ENCODE assay signal across 8 cellular contexts in genomic region chr22:17120281-17120680, GRCh38. TPM values are rescaled to one million over a fixed set of nuclear protein-coding genes. Genes with fewer than 3 reads are reported as not detected.
DNase-seq lines count a peak whose midpoint lies in the region; ATAC-seq and TF ChIP-seq lines count a peak whose summit lies in the region.

No MANE protein-coding gene starts in this region.

- DNase-seq in ELF-1 (ENCODE audit: low read depth, low spot score): peak; percentile 85
- DNase-seq in RKO (ENCODE audit: low spot score): peak; percentile 9
- DNase-seq in activated naive CD4-positive, alpha-beta T cell treated with anti-CD3 and anti-CD28 coated beads, Interleukin-2, amount 50 U/mL, for 16 hours: peak; percentile 60
- peak; percentile 85 for DNase-seq in hepatocyte (ENCODE audit: low spot score)
- DNase-seq in spleen: peak; percentile 89
- DNase-seq in NCI-H748 treated with DMSO at 0.1 percent for 48 hours (lab: John Stamatoyannopoulos, UW): no peak
- no peak for DNase-seq in putamen (ENCODE audit: low spot score)

- H3K27me3 ChIP-seq in hepatocyte (peaks cover 30% of the 10 kb centered on the region), spleen (replicated peaks in 1 of 7) (peaks cover 0 to 58% (median 34%) of the 10 kb centered on the region in 7 donors)

- WGBS in hepatocyte (ENCODE audit: low lambda C conversion rate, missing lambda C conversion rate): 1% methylated on average over 34 of the region's 45 CpGs
- 0 to 12% (median 5%) methylated on average over 17 to 44 of the region's 45 CpGs; no CpG with 5 or more reads in 1 of the 5 donors for WGBS in spleen, 5 donors

- no peak for TF ChIP-seq POLR2A in spleen (IDR thresholded peaks at IDR 0.05)

- no peaks in the 10 kb centered on the region for H3K9me2 ChIP-seq in hepatocyte (replicated peaks; ENCODE audit: insufficient read depth)

- H4K20me1 ChIP-seq in hepatocyte (ENCODE audit: insufficient read depth, poor library complexity, severe bottlenecking): no peaks in the 10 kb centered on the region

- H3K27ac ChIP-seq in hepatocyte (no peak overlapping the region), spleen (no peak overlapping the region)

- H3K9me3 ChIP-seq in hepatocyte (ENCODE audit: low read depth) (no peaks in the 10 kb centered on the region), spleen (no peaks in the 10 kb centered on the region)

- H2AFZ ChIP-seq in hepatocyte: no peak overlapping the region

- no peaks in the 10 kb centered on the region for H3K4me1 ChIP-seq in hepatocyte (ENCODE audit: insufficient read depth)
- peaks cover 19 to 66% (median 56%) of the 10 kb centered on the region in 6 donors for H3K4me1 ChIP-seq in spleen

- H3K4me3 ChIP-seq in hepatocyte (no peak overlapping the region), spleen (peak overlapping the region in 5 of 8 donors; percentile 19 to 65 (median 64))

- TF ChIP-seq CTCF in hepatocyte (IDR thresholded peaks at IDR 0.05; ENCODE audit: poor library complexity) (no peak), spleen (IDR thresholded peaks at IDR 0.05 in 8 of 11, conservative IDR thresholded peaks at IDR 0.05 in 3 of 11) (no peak)

- no peak for ATAC-seq in GM19455 (IDR thresholded peaks at IDR 0.05; ENCODE audit: unreplicated experiment)

- intact Hi-C loops in spleen (cut with DNase I; ENCODE audit: low total_unique reads): no loop called here

- H3K4me2 ChIP-seq in hepatocyte: peak overlapping the region; percentile 98

- H3K36me3 ChIP-seq in hepatocyte (replicated peaks; ENCODE audit: insufficient read depth, low read depth) (no peaks in the 10 kb centered on the region), spleen (no peaks in the 10 kb centered on the region)

- no peaks in the 10 kb centered on the region for H3K79me2 ChIP-seq in hepatocyte

RNA-seq across cellular contexts. Expression of gene TMEM121B, which starts 0.9 kb away (rescaled TPM):
- total RNA-seq in hepatocyte (0.50 and 0.76 TPM in 2 replicates), spleen (1 to 10 TPM in 3 of 7 donors, under 1 TPM in 4; 0.72 to 3.6 (median 0.98) TPM)
- polyA plus RNA-seq in hepatocyte (0.30 TPM in 1 of 2 replicates, not detected in the other), spleen (under 1 TPM; 0.03 to 0.19 (median 0.15) TPM)

RNA-seq across cellular contexts. Expression of gene IL17RA, which starts 35.5 kb away (rescaled TPM):
- total RNA-seq in hepatocyte (6.6 and 8.4 TPM in 2 replicates), spleen (100 to 1,000 TPM in 1 of 7 donors, 10 to 100 TPM in 6; 38.0 to 100 (median 56.6) TPM)
- polyA plus RNA-seq in hepatocyte (13.1 and 14.6 TPM in 2 replicates), spleen (1 to 10 TPM; 2.9 to 8.4 (median 5.0) TPM)

RNA-seq across cellular contexts. Expression of gene HDHD5, which starts 38.8 kb away (rescaled TPM):
- 25.9 and 32.9 TPM in 2 replicates for total RNA-seq in hepatocyte
- polyA plus RNA-seq in hepatocyte: 46.4 and 53.2 TPM in 2 replicates
- total RNA-seq in spleen: 10 to 100 TPM; 27.9 to 40.8 (median 31.6) TPM
- 10 to 100 TPM; 25.4 to 47.6 (median 33.0) TPM for polyA plus RNA-seq in spleen

Comparison
In these comparisons a context has a peak if more than half of its experiments do, and no peak if none do; other contexts are left out.
1. DNase-seq: peak in ELF-1 (single experiment), RKO (single experiment), activated naive CD4-positive, alpha-beta T cell treated with anti-CD3 and anti-CD28 coated beads, Interleukin-2, amount 50 U/mL, for 16 hours (single experiment), hepatocyte (single experiment) and spleen (single experiment); none in NCI-H748 treated with DMSO at 0.1 percent for 48 hours (single experiment) and putamen (single experiment).